In the genomic region with DNA sequence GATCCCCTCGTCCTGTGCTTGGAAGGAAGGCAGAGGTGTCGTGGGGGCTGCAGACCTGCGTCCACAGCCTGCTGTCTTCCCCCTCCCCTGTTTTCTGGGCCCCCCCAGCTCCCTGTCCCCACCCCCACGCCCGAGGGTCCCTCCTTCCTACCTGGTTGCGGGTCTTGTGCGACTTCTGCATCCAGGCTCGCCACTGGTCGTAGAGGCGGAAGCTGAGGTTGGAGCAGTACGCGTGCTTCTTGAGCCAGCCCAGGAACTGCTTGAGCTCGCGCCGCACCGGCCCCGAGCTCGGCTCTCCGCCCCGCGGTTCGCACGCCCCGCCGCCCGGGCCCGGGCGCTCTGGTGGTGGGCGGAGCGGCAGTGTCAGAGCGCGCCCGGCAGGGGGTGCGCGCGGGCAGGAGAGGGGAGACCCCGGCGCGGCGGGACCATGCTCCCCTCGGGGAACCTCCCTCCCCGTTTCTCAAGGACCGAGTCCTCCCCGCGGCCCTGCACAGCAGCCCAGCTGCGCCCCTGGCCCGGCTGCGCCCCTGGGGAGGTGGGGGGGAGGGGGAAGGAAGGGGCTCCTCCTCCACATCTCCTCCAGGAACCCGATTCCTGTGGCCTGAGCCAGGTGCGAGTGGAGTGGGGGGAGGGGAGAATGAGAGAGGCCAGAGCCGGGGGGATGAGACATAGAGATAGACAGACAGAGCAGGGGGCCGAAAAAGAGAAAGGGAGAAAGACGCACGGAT, we compare ENCODE assay signal across 9 cellular contexts. TPM values are rescaled to one million over a fixed set of nuclear protein-coding genes. Genes with fewer than 3 reads are reported as not detected.
DNase-seq lines count a peak whose midpoint lies in the region; ATAC-seq and TF ChIP-seq lines count a peak whose summit lies in the region.
"Had no signal": no experiment of that assay in that cellular context is flagged by ENCODE, and none has a peak within 500 bp of the region (broad histone marks: within the 10 kb centered on the region; RNA-seq: fewer than 3 reads in every experiment).

No MANE protein-coding gene starts in this region.

- H2AFZ ChIP-seq in mammary epithelial cell (ENCODE audit: low read depth, low read length): peak overlapping the region; percentile 34

- intact Hi-C loops in mammary epithelial cell (cut with micrococcal nuclease): loop anchor here (1.0 to 5.0 kb wide), 6 partner anchors 78 to 393 kb away; a partner anchor contains a TSS

- H3K4me3 Mint-ChIP-seq in WTC11: peak overlapping the region; percentile 77

- BruUV-seq in mammary epithelial cell (replicated peaks; lab: Mats Ljungman, UMichigan): no TSS peak

- peaks cover 5% of the 10 kb centered on the region for H3K79me2 ChIP-seq in mammary epithelial cell (ENCODE audit: insufficient read depth, low read length)

- peak overlapping the region; percentile 52 for H3K27ac ChIP-seq in C4-2B
- H3K27ac ChIP-seq in mammary epithelial cell (ENCODE audit: insufficient read depth, low read depth, low read length): no peak overlapping the region

- in situ Hi-C loops in mammary epithelial cell (cut with MboI; ENCODE audit: low sequenced_read_pairs in 2 of 2): loop anchor here in 1 of 2 donors (10.0 kb wide), 1 partner anchor 251 kb away; no protein-coding TSS in a partner anchor

- peaks cover 4% of the 10 kb centered on the region for H3K27me3 Mint-ChIP-seq in WTC11 (ENCODE audit: low read depth)

- peaks cover 53% of the 10 kb centered on the region for H3K4me1 Mint-ChIP-seq in WTC11

- H3K4me3 ChIP-seq in mammary epithelial cell (replicated peaks in 1 of 3; ENCODE audit: insufficient read depth in 1 of 3, low read depth in 2 of 3, low read length in 3 of 3): peak overlapping the region; percentile 21 to 49 (median 34)

- POLR2A ChIA-PET in WTC11 (lab: Charles Lee): interaction anchor here (0.6 to 1.9 kb wide), 5 partner anchors 9 to 202 kb away, joined by 3 to 8 read pairs (median 4); a partner anchor contains a TSS

- 2% methylated on average over 18 of the region's 54 CpGs for WGBS in mammary epithelial cell (ENCODE audit: low coverage, missing lambda C conversion rate)

- DNase-seq in NCI-H1694 treated with DMSO at 0.1 percent for 48 hours (lab: John Stamatoyannopoulos, UW) (peak; percentile 56), WTC11 (ENCODE audit: low spot score) (peak; percentile 82), mammary epithelial cell (peak; percentile 62), islet precursor cell (peak; percentile 87)
- peak; percentile 82 for DNase-seq in stimulated activated CD4-positive, alpha-beta T cell treated with anti-CD3 and anti-CD28 coated beads, Interleukin-15, amount 100 ng/mL, for 24 hours

- no peaks in the 10 kb centered on the region for H3K9me3 ChIP-seq in mammary epithelial cell (replicated peaks; ENCODE audit: insufficient read depth, low read length)

- dilution Hi-C loops in mammary epithelial cell (cut with HindIII; ENCODE audit: low sequenced_read_pairs): no loop called here

- CTCF ChIA-PET in WTC11 (lab: Charles Lee): interaction anchor here (0.6 to 4.2 kb wide), 41 partner anchors 9 to 1171 kb away, joined by 3 to 26 read pairs (median 5); a partner anchor contains a TSS
- CTCF ChIA-PET in mammary epithelial cell (lab: Charles Lee; ENCODE audit: low non-redundant PET): interaction anchor here (0.6 to 0.7 kb wide), 3 partner anchors 175 to 254 kb away, joined by 3 to 6 read pairs (median 3); a partner anchor contains a TSS

- no peaks in the 10 kb centered on the region for H3K27me3 ChIP-seq in mammary epithelial cell (ENCODE audit: insufficient read depth, low read length)

- no peak overlapping the region for H3K9ac ChIP-seq in mammary epithelial cell (ENCODE audit: insufficient read depth, low read length)

- peak; percentile 97 for TF ChIP-seq CTCF in C4-2B (conservative IDR thresholded peaks at IDR 0.05)
- TF ChIP-seq CTCF in WTC11 (IDR thresholded peaks at IDR 0.05): peak; percentile 63
- peak; percentile 63 to 64 for TF ChIP-seq CTCF in mammary epithelial cell (conservative IDR thresholded peaks at IDR 0.05 in 1 of 2, IDR thresholded peaks at IDR 0.05 in 1 of 2; ENCODE audit: extremely low read depth in 1 of 2, insufficient read depth in 1 of 2, low read depth in 1 of 2, low read length in 2 of 2)

- H3K9me3 Mint-ChIP-seq in WTC11: no peaks in the 10 kb centered on the region

- peak overlapping the region; percentile 98 for H3K4me2 ChIP-seq in mammary epithelial cell (ENCODE audit: insufficient read depth, low read depth, low read length)

- H3K36me3 Mint-ChIP-seq in WTC11: 0 out of 2 replicates have a peak, but pooled peaks cover 3% of the 10 kb centered on the region

- peaks cover 2% of the 10 kb centered on the region for H3K36me3 ChIP-seq in mammary epithelial cell (ENCODE audit: insufficient read depth, low read length)

- peaks cover 21% of the 10 kb centered on the region for H3K4me1 ChIP-seq in mammary epithelial cell (ENCODE audit: insufficient read depth, low read length)

- H4K20me1 ChIP-seq in mammary epithelial cell (ENCODE audit: insufficient read depth, low read length): no peaks in the 10 kb centered on the region

- H3K27ac Mint-ChIP-seq in WTC11: peak overlapping the region; percentile 94

- ATAC-seq in GM21526 (IDR thresholded peaks at IDR 0.05; ENCODE audit: low FRiP score, unreplicated experiment) (peak; percentile 48), WTC11 (peak; percentile 34), GM21381 (IDR thresholded peaks at IDR 0.05; ENCODE audit: unreplicated experiment) (no peak)

TF ChIP-seq in WTC11, 78 proteins besides CTCF, POLR2A, EP300 and RAD21 (continues in another document):
- TF ChIP-seq ZNF416 (CRISPR knock-in tag; IDR thresholded peaks at IDR 0.05) (0 out of 2 replicates have a peak, but pooled peaks have one; percentile 22), FOXK1 (CRISPR knock-in tag; IDR thresholded peaks at IDR 0.05) (peak; percentile 43), ZNF423 (CRISPR knock-in tag; IDR thresholded peaks at IDR 0.05) (peak; percentile 90), ZNF232 (CRISPR knock-in tag; IDR thresholded peaks at IDR 0.05) (0 out of 2 replicates have a peak, but pooled peaks have one; percentile 21), CBFB (CRISPR knock-in tag; IDR thresholded peaks at IDR 0.05; ENCODE audit: low read depth) (0 out of 2 replicates have a peak, but pooled peaks have one; percentile 50), SMAD3 (CRISPR knock-in tag; IDR thresholded peaks at IDR 0.05; ENCODE audit: borderline replicate concordance) (peak; percentile 55; the same call in 1 of the 2 replicates), OVOL2 (CRISPR knock-in tag; IDR thresholded peaks at IDR 0.05; ENCODE audit: borderline replicate concordance) (no peak)
- TF ChIP-seq, protein P1, sequence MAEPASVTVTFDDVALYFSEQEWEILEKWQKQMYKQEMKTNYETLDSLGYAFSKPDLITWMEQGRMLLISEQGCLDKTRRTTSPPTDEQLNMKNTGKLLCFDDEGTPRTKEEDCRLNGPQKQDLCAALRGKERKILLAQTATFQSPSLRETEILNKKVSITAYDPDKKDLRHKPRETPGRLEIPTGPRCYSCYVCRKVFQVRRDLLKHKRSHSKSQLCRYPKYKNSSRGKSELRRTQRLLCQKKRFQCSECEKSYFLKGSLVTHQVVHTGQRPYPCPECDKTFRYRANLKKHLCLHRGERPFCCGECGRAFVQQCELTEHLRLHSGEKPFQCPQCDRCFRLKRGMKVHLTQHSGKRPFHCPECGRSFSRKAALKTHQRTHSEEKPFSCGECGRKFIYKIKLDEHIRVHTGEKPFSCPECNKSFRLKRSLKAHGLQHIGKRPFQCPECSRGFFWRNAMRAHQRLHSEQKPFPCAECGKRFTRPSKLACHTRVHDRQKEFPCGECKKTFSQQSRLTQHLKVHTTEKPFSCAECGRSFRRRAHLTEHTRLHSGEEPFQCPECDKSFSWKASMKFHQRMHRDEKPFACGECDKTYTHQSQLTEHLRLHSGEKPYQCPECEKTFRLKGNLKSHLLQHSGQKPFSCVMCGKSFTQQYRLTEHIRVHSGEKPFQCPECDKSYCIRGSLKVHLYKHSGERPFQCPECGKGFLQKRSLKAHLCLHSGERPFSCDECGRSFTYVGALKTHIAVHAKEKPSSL (CRISPR knock-in tag; conservative IDR thresholded peaks at IDR 0.05): no peak
- TF ChIP-seq, protein P2, sequence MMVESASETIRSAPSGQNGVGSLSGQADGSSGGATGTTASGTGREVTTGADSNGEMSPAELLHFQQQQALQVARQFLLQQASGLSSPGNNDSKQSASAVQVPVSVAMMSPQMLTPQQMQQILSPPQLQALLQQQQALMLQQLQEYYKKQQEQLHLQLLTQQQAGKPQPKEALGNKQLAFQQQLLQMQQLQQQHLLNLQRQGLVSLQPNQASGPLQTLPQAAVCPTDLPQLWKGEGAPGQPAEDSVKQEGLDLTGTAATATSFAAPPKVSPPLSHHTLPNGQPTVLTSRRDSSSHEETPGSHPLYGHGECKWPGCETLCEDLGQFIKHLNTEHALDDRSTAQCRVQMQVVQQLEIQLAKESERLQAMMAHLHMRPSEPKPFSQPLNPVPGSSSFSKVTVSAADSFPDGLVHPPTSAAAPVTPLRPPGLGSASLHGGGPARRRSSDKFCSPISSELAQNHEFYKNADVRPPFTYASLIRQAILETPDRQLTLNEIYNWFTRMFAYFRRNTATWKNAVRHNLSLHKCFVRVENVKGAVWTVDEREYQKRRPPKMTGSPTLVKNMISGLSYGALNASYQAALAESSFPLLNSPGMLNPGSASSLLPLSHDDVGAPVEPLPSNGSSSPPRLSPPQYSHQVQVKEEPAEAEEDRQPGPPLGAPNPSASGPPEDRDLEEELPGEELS (CRISPR knock-in tag; IDR thresholded peaks at IDR 0.05): 0 out of 2 replicates have a peak, but pooled peaks have one; percentile 18
- TF ChIP-seq, protein P3, sequence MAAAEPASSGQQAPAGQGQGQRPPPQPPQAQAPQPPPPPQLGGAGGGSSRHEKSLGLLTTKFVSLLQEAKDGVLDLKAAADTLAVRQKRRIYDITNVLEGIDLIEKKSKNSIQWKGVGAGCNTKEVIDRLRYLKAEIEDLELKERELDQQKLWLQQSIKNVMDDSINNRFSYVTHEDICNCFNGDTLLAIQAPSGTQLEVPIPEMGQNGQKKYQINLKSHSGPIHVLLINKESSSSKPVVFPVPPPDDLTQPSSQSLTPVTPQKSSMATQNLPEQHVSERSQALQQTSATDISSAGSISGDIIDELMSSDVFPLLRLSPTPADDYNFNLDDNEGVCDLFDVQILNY (CRISPR knock-in tag; IDR thresholded peaks at IDR 0.05): peak; percentile 71; the same call in 1 of the 2 replicates

RNA-seq across cellular contexts. Expression of a gene that starts 5.7 kb away (rescaled TPM):
- total RNA-seq in WTC11 (2021): 90.2 to 107 TPM (median 99.0 TPM) in 3 replicates
- total RNA-seq in mammary epithelial cell: 10 to 100 TPM; 30.0 to 59.0 TPM
- 49.0 TPM for polyA plus RNA-seq in mammary epithelial cell
- 4.3 TPM for polyA minus RNA-seq in mammary epithelial cell

RNA-seq across cellular contexts. Expression of a gene that starts 12.3 kb away (rescaled TPM):
- total RNA-seq in WTC11 (2021) (36.4 to 55.8 TPM (median 51.4 TPM) in 3 replicates), mammary epithelial cell (1 to 10 TPM; 2.3 to 7.1 TPM)
- polyA plus RNA-seq in mammary epithelial cell: 3.4 TPM
- 5.9 TPM for polyA minus RNA-seq in mammary epithelial cell
- total RNA-seq: T-helper 1 cell treated with Interleukin-12 subunit alpha and Interleukin-12 subunit beta and Interleukin-4 antibody, amounts not matched to agents 30 ng/mL and 1 ng/mL, for 36 hours had no signal

RNA-seq across cellular contexts. Expression of a gene that starts 18.4 kb away (rescaled TPM):
- total RNA-seq in WTC11 (2021): 14.8 to 30.0 TPM (median 27.3 TPM) in 3 replicates
- under 1 TPM in 1 of 2 donors, not detected in 1; 0.89 TPM for total RNA-seq in mammary epithelial cell
- 0.05 TPM for polyA plus RNA-seq in mammary epithelial cell
- polyA minus RNA-seq in mammary epithelial cell: not detected

RNA-seq across cellular contexts. Expression of a gene that starts 22.6 kb away (rescaled TPM):
- 1,300 to 1,361 TPM (median 1,328 TPM) in 3 replicates for total RNA-seq in WTC11 (2021)
- total RNA-seq in mammary epithelial cell: 1,000 to 10,000 TPM in 1 of 2 donors, 100 to 1,000 TPM in 1; 698 to 1,133 TPM
- 2,157 TPM for polyA plus RNA-seq in mammary epithelial cell
- polyA minus RNA-seq in mammary epithelial cell: 1,457 TPM

RNA-seq across cellular contexts. Expression of a gene that starts 36.6 kb away (rescaled TPM):
- 136 to 155 TPM (median 154 TPM) in 3 replicates for total RNA-seq in WTC11 (2021)
- 10 to 100 TPM; 83.9 to 98.2 TPM for total RNA-seq in mammary epithelial cell
- polyA plus RNA-seq in mammary epithelial cell: 159 TPM
- 97.3 TPM for polyA minus RNA-seq in mammary epithelial cell
